Comparison of ENCODE assay signal across 13 cellular contexts in genomic region chr17:81045590-81046095, GRCh38. TPM values are rescaled to one million over a fixed set of nuclear protein-coding genes. Genes with fewer than 3 reads are reported as not detected.
DNase-seq lines count a peak whose midpoint lies in the region; ATAC-seq and TF ChIP-seq lines count a peak whose summit lies in the region.
"Had no signal": no experiment of that assay in that cellular context is flagged by ENCODE, and none has a peak within 500 bp of the region (broad histone marks: within the 10 kb centered on the region; RNA-seq: fewer than 3 reads in every experiment).

No MANE protein-coding gene starts in this region.

- WGBS in lung, 2 donors = 53 to 56% methylated on average over 9 of the region's 9 CpGs
- 66 to 74% methylated on average over 8 of the region's 9 CpGs for WGBS in tibial nerve, 2 donors

- POLR2A ChIA-PET in Panc1 (lab: Charles Lee) = interaction anchor here (0.5 to 0.9 kb wide), 3 partner anchors 9 to 83 kb away, joined by 3 to 5 read pairs (median 4); no protein-coding TSS in a partner anchor

- no peak for TF ChIP-seq POLR2A in tibial nerve (IDR thresholded peaks at IDR 0.05)

- no peaks in the 10 kb centered on the region for H3K36me3 Mint-ChIP-seq in T-helper 2 cell treated with Interferon-gamma antibody and Interleukin-4, amounts not matched to agents 5 μg/mL and 100 μg/mL, for 36 hours (ENCODE audit: low read depth)

- H3K9ac ChIP-seq in colonic mucosa (ENCODE audit: low read depth in 2 of 2, low read length in 2 of 2) = peak overlapping the region in 1 of 2 donors; percentile 41

- H3K4me1 ChIP-seq in Panc1 (ENCODE audit: control insufficient read depth, insufficient read depth, low read length) (peaks cover 99% of the 10 kb centered on the region), colonic mucosa (peaks cover 16% of the 10 kb centered on the region), lung (ENCODE audit: control insufficient read depth in 2 of 2, insufficient read depth in 2 of 2, low read length in 2 of 2) (peaks cover 7 to 71% of the 10 kb centered on the region in 2 donors), tibial nerve (peaks cover 0 to 98% (median 48%) of the 10 kb centered on the region in 4 donors)

- H3K4me3 ChIP-seq in Panc1 (ENCODE audit: low read depth in 2 of 2, low read length in 2 of 2) = 0 out of 4 replicates have a peak overlapping the region, but pooled peaks of 1 of the 2 experiments have one; percentile 36
- no peak overlapping the region for H3K4me3 ChIP-seq in colonic mucosa
- H3K4me3 ChIP-seq in lung = no peak overlapping the region
- no peak overlapping the region for H3K4me3 ChIP-seq in tibial nerve
- H3K4me3 ChIP-seq: HAP-1 had no signal

- TF ChIP-seq CTCF in Panc1 (IDR thresholded peaks at IDR 0.05) = no peak
- TF ChIP-seq CTCF in colonic mucosa (IDR thresholded peaks at IDR 0.05) = no peak
- no peak for TF ChIP-seq CTCF in lung (IDR thresholded peaks at IDR 0.05; ENCODE audit: control extremely low read depth, extremely low read depth)
- no peak for TF ChIP-seq CTCF in tibial nerve (IDR thresholded peaks at IDR 0.05)

- in situ Hi-C loops in Panc1 (cut with HindIII; ENCODE audit: low pct_unique_long_range_greater_than_20kb, low sequenced_read_pairs) = no loop called here

- DNase-seq in Panc1 (ENCODE audit: low read depth, low spot score) (no peak), colonic mucosa (no peak), lung (ENCODE audit: low spot score) (no peak), tibial nerve (ENCODE audit: low spot score in 2 of 2) (no peak), posterior vena cava (ENCODE audit: low spot score) (no peak)
- no peak for DNase-seq in T-helper 2 cell treated with Interferon-gamma antibody and Interleukin-4, amounts not matched to agents 5 μg/mL and 100 μg/mL, for 36 hours (ENCODE audit: low spot score)
- DNase-seq: activated CD8-positive, alpha-beta memory T cell treated with anti-CD3 and anti-CD28 coated beads, Interleukin-2, amount 50 U/mL, for 4 hours; DMS153; NCI-H1436 treated with DMSO at 0.1 percent for 48 hours; posterior cingulate gyrus; T-helper 17 cell had no signal

- ATAC-seq in Panc1 (no peak), lung (ENCODE audit: insufficient read depth, low FRiP score) (no peak), GM21529 (IDR thresholded peaks at IDR 0.05; ENCODE audit: unreplicated experiment) (no peak)
- ATAC-seq: T-helper 17 cell had no signal

- no peaks in the 10 kb centered on the region for H3K9me3 ChIP-seq in Panc1 (ENCODE audit: control insufficient read depth, insufficient read depth, low read depth, low read length)
- H3K9me3 ChIP-seq in colonic mucosa = no peaks in the 10 kb centered on the region
- H3K9me3 ChIP-seq in lung (ENCODE audit: control insufficient read depth in 2 of 2, insufficient read depth in 1 of 2, low read length in 1 of 2) = no peaks in the 10 kb centered on the region
- no peaks in the 10 kb centered on the region for H3K9me3 ChIP-seq in tibial nerve
- H3K9me3 ChIP-seq: HAP-1 had no signal

- no peak overlapping the region for H3K27ac Mint-ChIP-seq in T-helper 2 cell treated with Interferon-gamma antibody and Interleukin-4, amounts not matched to agents 5 μg/mL and 100 μg/mL, for 36 hours
- H3K27ac Mint-ChIP-seq: T-helper 17 cell had no signal

- CTCF ChIA-PET in Panc1 (lab: Charles Lee) = no interaction called here

- no peaks in the 10 kb centered on the region for H3K36me3 ChIP-seq in Panc1 (ENCODE audit: control insufficient read depth, insufficient read depth, low read length)
- no peaks in the 10 kb centered on the region for H3K36me3 ChIP-seq in colonic mucosa
- H3K36me3 ChIP-seq in lung (ENCODE audit: control insufficient read depth in 2 of 2, insufficient read depth in 2 of 2, low read length in 2 of 2) = no peaks in the 10 kb centered on the region
- peaks cover 0 to 8% (median 0%) of the 10 kb centered on the region in 3 donors for H3K36me3 ChIP-seq in tibial nerve
- H3K36me3 ChIP-seq: HAP-1 had no signal

- H3K4me1 Mint-ChIP-seq in T-helper 2 cell treated with Interferon-gamma antibody and Interleukin-4, amounts not matched to agents 5 μg/mL and 100 μg/mL, for 36 hours (ENCODE audit: low read depth) = peaks cover 5% of the 10 kb centered on the region

- intact Hi-C loops in Panc1 (cut with micrococcal nuclease; ENCODE audit: unreplicated experiment) = no loop called here
- intact Hi-C loops in colonic mucosa (cut with DNase I) = no loop called here
- intact Hi-C loops in posterior vena cava (cut with DNase I) = loop anchor here in 1 of 2 donors (10.0 kb wide), 1 partner anchor 49 kb away; no protein-coding TSS in a partner anchor

- H3K27me3 ChIP-seq in Panc1 (ENCODE audit: control insufficient read depth, insufficient read depth, low read length) (no peaks in the 10 kb centered on the region), colonic mucosa (no peaks in the 10 kb centered on the region), lung (ENCODE audit: control insufficient read depth, insufficient read depth) (no peaks in the 10 kb centered on the region), tibial nerve (no peaks in the 10 kb centered on the region)

- BruUV-seq in Panc1 (replicated peaks; lab: Mats Ljungman, UMichigan) = no TSS peak

- H3K4me3 Mint-ChIP-seq in T-helper 2 cell treated with Interferon-gamma antibody and Interleukin-4, amounts not matched to agents 5 μg/mL and 100 μg/mL, for 36 hours = no peak overlapping the region
- H3K4me3 Mint-ChIP-seq: T-helper 17 cell had no signal

- no peaks in the 10 kb centered on the region for H3K9me3 Mint-ChIP-seq in T-helper 2 cell treated with Interferon-gamma antibody and Interleukin-4, amounts not matched to agents 5 μg/mL and 100 μg/mL, for 36 hours

- no peaks in the 10 kb centered on the region for H3K27me3 Mint-ChIP-seq in T-helper 2 cell treated with Interferon-gamma antibody and Interleukin-4, amounts not matched to agents 5 μg/mL and 100 μg/mL, for 36 hours (ENCODE audit: low read depth)
- H3K27me3 Mint-ChIP-seq: T-helper 17 cell had no signal

- TF ChIP-seq EP300 in tibial nerve (IDR thresholded peaks at IDR 0.05) = no peak

- H3K27ac ChIP-seq in Panc1 (ENCODE audit: low read length) (peak overlapping the region; percentile 99), colonic mucosa (peak overlapping the region; percentile 47), lung (ENCODE audit: low read depth in 1 of 2, low read length in 1 of 2) (peak overlapping the region; percentile 53 to 92), tibial nerve (peak overlapping the region; percentile 9 to 88 (median 62))

RNA-seq across cellular contexts. Expression of gene BAIAP2, which starts 10.7 kb away (rescaled TPM):
- total RNA-seq in Panc1 (2021; ENCODE audit: unreplicated experiment) = 125 TPM
- polyA plus RNA-seq in Panc1 (2012; ENCODE audit: insufficient read length) = 117 TPM
- total RNA-seq in colonic mucosa = 10 to 100 TPM; 14.7 to 22.7 TPM
- total RNA-seq in lung = 100 to 1,000 TPM in 1 of 2 donors, 10 to 100 TPM in 1; 94.3 to 141 TPM
- polyA plus RNA-seq in lung = 10 to 100 TPM; 59.2 to 61.2 TPM
- 10 to 100 TPM; 49.5 to 81.2 (median 66.9) TPM for total RNA-seq in tibial nerve
- total RNA-seq in posterior vena cava = 10 to 100 TPM; 18.2 to 30.5 TPM

RNA-seq across cellular contexts. Expression of gene CHMP6, which starts 54.0 kb away (rescaled TPM):
- total RNA-seq in Panc1 (2021; ENCODE audit: unreplicated experiment) = 43.7 TPM
- 39.1 TPM for polyA plus RNA-seq in Panc1 (2012; ENCODE audit: insufficient read length)
- total RNA-seq in colonic mucosa = 10 to 100 TPM; 29.1 to 43.5 TPM
- 10 to 100 TPM; 18.2 to 36.3 TPM for total RNA-seq in lung
- polyA plus RNA-seq in lung = 10 to 100 TPM; 31.5 to 32.9 TPM
- 10 to 100 TPM; 30.6 to 46.3 (median 40.2) TPM for total RNA-seq in tibial nerve
- total RNA-seq in posterior vena cava = 10 to 100 TPM; 23.7 to 25.9 TPM

Comparison
In these comparisons a context has a peak if more than half of its experiments do, and no peak if none do; other contexts are left out.
1. H3K27ac ChIP-seq: peak in every context shown above with its lines; median percentile 99 in Panc1; 72 in lung; 62 in tibial nerve; 47 in colonic mucosa.